15 cellular contexts compared by ENCODE assay signal in the genomic region with DNA sequence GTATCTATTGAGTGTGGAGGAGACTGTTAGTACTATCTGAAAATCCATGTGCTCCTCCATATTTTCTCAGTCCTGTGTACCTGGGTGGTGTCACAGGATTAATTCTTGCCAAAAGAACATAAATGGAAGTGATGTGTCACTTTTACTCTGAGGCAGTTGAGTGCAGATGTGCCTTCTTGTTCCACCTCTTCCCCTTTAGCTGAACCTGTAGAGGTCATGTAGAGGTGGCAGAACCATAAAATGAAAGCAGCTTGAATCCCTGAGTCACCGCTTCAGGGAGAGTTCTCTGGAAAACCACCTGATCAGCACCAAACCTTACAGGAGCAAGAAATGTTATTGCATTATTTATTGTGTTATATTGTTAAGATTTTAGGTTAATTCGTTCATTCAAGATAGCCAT. TPM values are rescaled to one million over a fixed set of nuclear protein-coding genes. Genes with fewer than 3 reads are reported as not detected.
DNase-seq lines count a peak whose midpoint lies in the region; ATAC-seq and TF ChIP-seq lines count a peak whose summit lies in the region.
"Had no signal": no experiment of that assay in that cellular context is flagged by ENCODE, and none has a peak within 500 bp of the region (broad histone marks: within the 10 kb centered on the region; RNA-seq: fewer than 3 reads in every experiment).

No MANE protein-coding gene starts in this region.

- H3K4me1 ChIP-seq in HEK293 (ENCODE audit: control insufficient read depth, insufficient read depth, low read length) (0 out of 2 replicates have a peak, but pooled peaks cover 6% of the 10 kb centered on the region), mucosa of rectum (ENCODE audit: control insufficient read depth in 2 of 2, insufficient read depth in 2 of 2, low read length in 2 of 2) (peaks cover 0 to 19% of the 10 kb centered on the region in 2 donors)

- H3K4me3 ChIP-seq in HEK293 (ENCODE audit: low read depth, low read length) (no peak overlapping the region), mucosa of rectum (ENCODE audit: low read length in 2 of 2) (no peak overlapping the region)
- H3K4me3 ChIP-seq: MG63 had no signal

- peak; percentile 46 for DNase-seq in NCI-H2227 treated with DMSO at 0.1 percent for 48 hours (lab: John Stamatoyannopoulos, UW)
- peak; percentile 8 for DNase-seq in dermis blood vessel endothelial cell
- DNase-seq in NCI-H2081 (lab: John Stamatoyannopoulos, UW): no peak
- DNase-seq: activated CD4-positive, alpha-beta memory T cell treated with anti-CD3 and anti-CD28 coated beads for 36 hours; amniotic stem cell; CD4-positive, alpha-beta T cell; HFFc6; MG63; stimulated activated CD4-positive, alpha-beta T cell treated with anti-CD3 and anti-CD28 coated beads, Interleukin-15, amount 100 ng/mL, for 24 hours had no signal

- no peak for ATAC-seq in GM18498 (IDR thresholded peaks at IDR 0.05; ENCODE audit: unreplicated experiment)
- no peak for ATAC-seq in GM19023 (IDR thresholded peaks at IDR 0.05; ENCODE audit: unreplicated experiment)
- ATAC-seq: natural killer cell treated with Interleukin-12 subunit alpha and Interleukin-12 subunit beta and Interleukin-15 and Interleukin-18, amount 100 ng/mL, for 72 hours; SK-N-SH treated with all-trans-retinoic acid at 6 μM for 48 hours had no signal

- H3K36me3 ChIP-seq in HEK293 (ENCODE audit: control insufficient read depth in 2 of 2, insufficient read depth in 1 of 2, low read length in 2 of 2) (no peaks in the 10 kb centered on the region), mucosa of rectum (ENCODE audit: control insufficient read depth in 2 of 2, insufficient read depth in 2 of 2, low read length in 2 of 2) (no peaks in the 10 kb centered on the region)
- H3K36me3 ChIP-seq: MG63 had no signal

- H3K27me3 ChIP-seq in mucosa of rectum (ENCODE audit: control insufficient read depth in 2 of 2, insufficient read depth in 2 of 2, low read length in 2 of 2): no peaks in the 10 kb centered on the region
- H3K27me3 ChIP-seq: MG63 had no signal

- H3K9ac ChIP-seq in mucosa of rectum (ENCODE audit: low read depth in 1 of 2, low read length in 2 of 2): no peak overlapping the region

- CTCF ChIA-PET in HEK293 (lab: Yijun Ruan, JAX): interaction anchor here (1.8 kb wide), 1 partner anchor 12 kb away, joined by 9 read pairs; no protein-coding TSS in a partner anchor

- H3K9me3 ChIP-seq in HEK293 (ENCODE audit: control insufficient read depth, insufficient read depth, low read depth, low read length): no peaks in the 10 kb centered on the region
- H3K9me3 ChIP-seq in mucosa of rectum (ENCODE audit: control insufficient read depth in 2 of 2, low read length in 2 of 2): no peaks in the 10 kb centered on the region
- H3K9me3 ChIP-seq: MG63 had no signal

- no peak for TF ChIP-seq CTCF in HEK293 (tag by site-specific recombination; IDR thresholded peaks at IDR 0.05)

- POLR2A ChIA-PET in HEK293 (lab: Yijun Ruan, JAX): interaction anchor here (1.3 kb wide), 1 partner anchor 15 kb away, joined by 5 read pairs; a partner anchor contains a TSS

- no peak overlapping the region for H3K27ac ChIP-seq in HEK293 (ENCODE audit: extremely low read depth, low read depth, low read length)
- H3K27ac ChIP-seq in mucosa of rectum (ENCODE audit: low read depth in 2 of 2, low read length in 2 of 2): peak overlapping the region; percentile 76 to 90

TF ChIP-seq in HEK293, 187 proteins besides CTCF, POLR2A, EP300 and RAD21 (continues in another document):
- TF ChIP-seq YY1 (tag by site-specific recombination; IDR thresholded peaks at IDR 0.05): no peak
- no peak for TF ChIP-seq ZNF621 (tag by site-specific recombination; IDR thresholded peaks at IDR 0.05)
- no peak for TF ChIP-seq ZNF664 (tag by site-specific recombination; IDR thresholded peaks at IDR 0.05)
- TF ChIP-seq, protein P1, sequence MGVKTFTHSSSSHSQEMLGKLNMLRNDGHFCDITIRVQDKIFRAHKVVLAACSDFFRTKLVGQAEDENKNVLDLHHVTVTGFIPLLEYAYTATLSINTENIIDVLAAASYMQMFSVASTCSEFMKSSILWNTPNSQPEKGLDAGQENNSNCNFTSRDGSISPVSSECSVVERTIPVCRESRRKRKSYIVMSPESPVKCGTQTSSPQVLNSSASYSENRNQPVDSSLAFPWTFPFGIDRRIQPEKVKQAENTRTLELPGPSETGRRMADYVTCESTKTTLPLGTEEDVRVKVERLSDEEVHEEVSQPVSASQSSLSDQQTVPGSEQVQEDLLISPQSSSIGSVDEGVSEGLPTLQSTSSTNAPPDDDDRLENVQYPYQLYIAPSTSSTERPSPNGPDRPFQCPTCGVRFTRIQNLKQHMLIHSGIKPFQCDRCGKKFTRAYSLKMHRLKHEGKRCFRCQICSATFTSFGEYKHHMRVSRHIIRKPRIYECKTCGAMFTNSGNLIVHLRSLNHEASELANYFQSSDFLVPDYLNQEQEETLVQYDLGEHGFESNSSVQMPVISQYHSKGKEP (tag by site-specific recombination; IDR thresholded peaks at IDR 0.05): no peak
- TF ChIP-seq GLI4 (tag by site-specific recombination; IDR thresholded peaks at IDR 0.05): no peak
- TF ChIP-seq SETDB1 (IDR thresholded peaks at IDR 0.05; ENCODE audit: insufficient read length, low read length): no peak
- TF ChIP-seq ZEB2 (tag by site-specific recombination; IDR thresholded peaks at IDR 0.05): no peak
- no peak for TF ChIP-seq ZNF560 (tag by site-specific recombination; IDR thresholded peaks at IDR 0.05; ENCODE audit: borderline replicate concordance)
- TF ChIP-seq ZNF2 (tag by site-specific recombination; IDR thresholded peaks at IDR 0.05): no peak
- TF ChIP-seq ZNF600 (tag by site-specific recombination; IDR thresholded peaks at IDR 0.05): peak; percentile 60
- peak; percentile 70 for TF ChIP-seq PRDM1 (tag by site-specific recombination; IDR thresholded peaks at IDR 0.05)
- TF ChIP-seq, protein P2, sequence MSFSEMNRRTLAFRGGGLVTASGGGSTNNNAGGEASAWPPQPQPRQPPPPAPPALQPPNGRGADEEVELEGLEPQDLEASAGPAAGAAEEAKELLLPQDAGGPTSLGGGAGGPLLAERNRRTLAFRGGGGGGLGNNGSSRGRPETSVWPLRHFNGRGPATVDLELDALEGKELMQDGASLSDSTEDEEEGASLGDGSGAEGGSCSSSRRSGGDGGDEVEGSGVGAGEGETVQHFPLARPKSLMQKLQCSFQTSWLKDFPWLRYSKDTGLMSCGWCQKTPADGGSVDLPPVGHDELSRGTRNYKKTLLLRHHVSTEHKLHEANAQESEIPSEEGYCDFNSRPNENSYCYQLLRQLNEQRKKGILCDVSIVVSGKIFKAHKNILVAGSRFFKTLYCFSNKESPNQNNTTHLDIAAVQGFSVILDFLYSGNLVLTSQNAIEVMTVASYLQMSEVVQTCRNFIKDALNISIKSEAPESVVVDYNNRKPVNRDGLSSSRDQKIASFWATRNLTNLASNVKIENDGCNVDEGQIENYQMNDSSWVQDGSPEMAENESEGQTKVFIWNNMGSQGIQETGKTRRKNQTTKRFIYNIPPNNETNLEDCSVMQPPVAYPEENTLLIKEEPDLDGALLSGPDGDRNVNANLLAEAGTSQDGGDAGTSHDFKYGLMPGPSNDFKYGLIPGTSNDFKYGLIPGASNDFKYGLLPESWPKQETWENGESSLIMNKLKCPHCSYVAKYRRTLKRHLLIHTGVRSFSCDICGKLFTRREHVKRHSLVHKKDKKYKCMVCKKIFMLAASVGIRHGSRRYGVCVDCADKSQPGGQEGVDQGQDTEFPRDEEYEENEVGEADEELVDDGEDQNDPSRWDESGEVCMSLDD (tag by site-specific recombination; IDR thresholded peaks at IDR 0.05): no peak
- TF ChIP-seq, protein P3, sequence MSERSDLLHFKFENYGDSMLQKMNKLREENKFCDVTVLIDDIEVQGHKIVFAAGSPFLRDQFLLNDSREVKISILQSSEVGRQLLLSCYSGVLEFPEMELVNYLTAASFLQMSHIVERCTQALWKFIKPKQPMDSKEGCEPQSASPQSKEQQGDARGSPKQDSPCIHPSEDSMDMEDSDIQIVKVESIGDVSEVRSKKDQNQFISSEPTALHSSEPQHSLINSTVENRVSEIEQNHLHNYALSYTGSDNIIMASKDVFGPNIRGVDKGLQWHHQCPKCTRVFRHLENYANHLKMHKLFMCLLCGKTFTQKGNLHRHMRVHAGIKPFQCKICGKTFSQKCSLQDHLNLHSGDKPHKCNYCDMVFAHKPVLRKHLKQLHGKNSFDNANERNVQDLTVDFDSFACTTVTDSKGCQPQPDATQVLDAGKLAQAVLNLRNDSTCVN (tag by site-specific recombination; optimal IDR thresholded peaks at IDR 0.05): no peak
- no peak for TF ChIP-seq YY2 (tag by site-specific recombination; IDR thresholded peaks at IDR 0.05)
- peak; percentile 61 for TF ChIP-seq ZBTB17 (tag by site-specific recombination; IDR thresholded peaks at IDR 0.05)
- TF ChIP-seq ZNF585B (tag by site-specific recombination; IDR thresholded peaks at IDR 0.05): no peak
- TF ChIP-seq, protein P4, sequence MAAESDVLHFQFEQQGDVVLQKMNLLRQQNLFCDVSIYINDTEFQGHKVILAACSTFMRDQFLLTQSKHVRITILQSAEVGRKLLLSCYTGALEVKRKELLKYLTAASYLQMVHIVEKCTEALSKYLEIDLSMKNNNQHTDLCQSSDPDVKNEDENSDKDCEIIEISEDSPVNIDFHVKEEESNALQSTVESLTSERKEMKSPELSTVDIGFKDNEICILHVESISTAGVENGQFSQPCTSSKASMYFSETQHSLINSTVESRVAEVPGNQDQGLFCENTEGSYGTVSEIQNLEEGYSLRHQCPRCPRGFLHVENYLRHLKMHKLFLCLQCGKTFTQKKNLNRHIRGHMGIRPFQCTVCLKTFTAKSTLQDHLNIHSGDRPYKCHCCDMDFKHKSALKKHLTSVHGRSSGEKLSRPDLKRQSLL (tag by site-specific recombination; IDR thresholded peaks at IDR 0.05): no peak
- peak; percentile 64; the same call in 1 of the 2 replicates for TF ChIP-seq MZF1 (tag by site-specific recombination; IDR thresholded peaks at IDR 0.05; ENCODE audit: borderline replicate concordance)
- TF ChIP-seq, protein P5, sequence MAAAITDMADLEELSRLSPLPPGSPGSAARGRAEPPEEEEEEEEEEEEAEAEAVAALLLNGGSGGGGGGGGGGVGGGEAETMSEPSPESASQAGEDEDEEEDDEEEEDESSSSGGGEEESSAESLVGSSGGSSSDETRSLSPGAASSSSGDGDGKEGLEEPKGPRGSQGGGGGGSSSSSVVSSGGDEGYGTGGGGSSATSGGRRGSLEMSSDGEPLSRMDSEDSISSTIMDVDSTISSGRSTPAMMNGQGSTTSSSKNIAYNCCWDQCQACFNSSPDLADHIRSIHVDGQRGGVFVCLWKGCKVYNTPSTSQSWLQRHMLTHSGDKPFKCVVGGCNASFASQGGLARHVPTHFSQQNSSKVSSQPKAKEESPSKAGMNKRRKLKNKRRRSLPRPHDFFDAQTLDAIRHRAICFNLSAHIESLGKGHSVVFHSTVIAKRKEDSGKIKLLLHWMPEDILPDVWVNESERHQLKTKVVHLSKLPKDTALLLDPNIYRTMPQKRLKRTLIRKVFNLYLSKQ (tag by site-specific recombination; IDR thresholded peaks at IDR 0.05; ENCODE audit: borderline replicate concordance): no peak

RNA-seq across cellular contexts. Expression of a gene that starts 14.7 kb away (rescaled TPM):
- total RNA-seq in dermis blood vessel endothelial cell: 657 and 845 TPM in 2 replicates

Comparison
In these comparisons a context has a peak if more than half of its experiments do, and no peak if none do; other contexts are left out.
1. DNase-seq: peak in NCI-H2227 treated with DMSO at 0.1 percent for 48 hours (single experiment) and dermis blood vessel endothelial cell (single experiment); none in NCI-H2081 (0 of 2).